1 cellular context compared by ENCODE assay signal in genomic region chr13:108311596-108311995, GRCh38. TPM values are rescaled to one million over a fixed set of nuclear protein-coding genes. Genes with fewer than 3 reads are reported as not detected.
"Had no signal": no experiment of that assay in that cellular context is flagged by ENCODE, and none has a peak within 500 bp of the region (broad histone marks: within the 10 kb centered on the region; RNA-seq: fewer than 3 reads in every experiment).

No MANE protein-coding gene starts in this region.

RNA-seq across cellular contexts. Expression of gene TNFSF13B, which starts 42.1 kb away (rescaled TPM):
- total RNA-seq: G401 had no signal
